ENCODE assay signal across 15 cellular contexts in the genomic region with DNA sequence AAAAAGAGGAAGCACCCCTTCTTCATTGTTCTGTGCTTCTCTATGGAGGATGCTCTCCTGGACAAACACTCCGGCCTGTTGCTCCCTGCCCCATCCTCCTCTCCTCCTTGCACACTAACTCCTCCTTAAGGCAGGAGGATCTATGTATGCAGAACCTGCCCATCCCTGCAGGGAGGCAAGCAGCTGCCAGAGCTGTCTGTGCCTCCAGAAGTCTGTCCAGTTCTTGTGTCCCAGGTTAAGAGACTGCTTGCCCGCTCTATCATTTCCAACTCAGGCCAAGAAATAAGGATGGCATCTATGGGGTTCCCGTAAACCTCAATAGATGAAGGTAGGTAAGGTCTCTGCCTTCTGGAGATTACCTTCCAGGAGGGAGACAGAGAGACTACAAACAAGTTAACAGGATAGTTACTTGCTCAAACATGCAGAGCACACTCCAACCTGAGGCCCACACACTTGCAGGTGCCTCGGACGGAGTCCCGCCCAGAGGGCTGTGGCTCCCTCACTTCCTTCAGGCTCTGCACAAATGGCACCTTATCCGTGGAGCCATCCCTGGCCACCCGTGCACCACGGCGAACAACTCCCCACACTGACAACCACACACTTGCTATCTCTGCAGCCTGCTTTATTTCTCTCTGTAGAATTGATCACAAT.
"Had no signal": no experiment of that assay in that cellular context is flagged by ENCODE, and none has a peak within 500 bp of the region (broad histone marks: within the 10 kb centered on the region; RNA-seq: fewer than 3 reads in every experiment).

No MANE protein-coding gene starts in this region.

- H3K9me3 ChIP-seq: esophagus squamous epithelium, left lung, pancreas had no signal

- H3K4me3 ChIP-seq: coronary artery, esophagus squamous epithelium, left lung, pancreas, SK-N-MC had no signal

- H3K27ac Mint-ChIP-seq: effector memory CD8-positive, alpha-beta T cell; memory B cell; nephron; stimulated activated naive CD8-positive, alpha-beta T cell treated with anti-CD3 and anti-CD28 coated beads, Interleukin-15, Interleukin-2, amounts not matched to agents 100 ng/mL and 50 ng/mL, for 24 hours had no signal

- H3K27me3 ChIP-seq: esophagus squamous epithelium, left lung, pancreas had no signal

- H3K27ac ChIP-seq: coronary artery, pancreas, SK-N-MC had no signal

- DNase-seq: activated CD4-positive, alpha-beta T cell treated with anti-CD3 and anti-CD28 coated beads, Interleukin-2, amount 50 U/mL, for 1 hour; activated CD4-positive, CD25-positive, alpha-beta regulatory T cell; activated naive CD4-positive, alpha-beta T cell; effector memory CD8-positive, alpha-beta T cell; esophagus squamous epithelium; islet precursor cell; pancreas; stimulated activated CD4-positive, alpha-beta T cell treated with anti-CD3 and anti-CD28 coated beads, Interleukin-4, amount 100 ng/mL, for 24 hours; T-helper 1 cell had no signal

- H3K36me3 Mint-ChIP-seq: memory B cell had no signal

- H3K9me3 Mint-ChIP-seq: effector memory CD8-positive, alpha-beta T cell; memory B cell; nephron; stimulated activated naive CD8-positive, alpha-beta T cell treated with anti-CD3 and anti-CD28 coated beads, Interleukin-15, Interleukin-2, amounts not matched to agents 100 ng/mL and 50 ng/mL, for 24 hours had no signal

- H3K4me3 Mint-ChIP-seq: effector memory CD8-positive, alpha-beta T cell; memory B cell; stimulated activated naive CD8-positive, alpha-beta T cell treated with anti-CD3 and anti-CD28 coated beads, Interleukin-15, Interleukin-2, amounts not matched to agents 100 ng/mL and 50 ng/mL, for 24 hours had no signal

- H3K27me3 Mint-ChIP-seq: effector memory CD8-positive, alpha-beta T cell; memory B cell; stimulated activated naive CD8-positive, alpha-beta T cell treated with anti-CD3 and anti-CD28 coated beads, Interleukin-15, Interleukin-2, amounts not matched to agents 100 ng/mL and 50 ng/mL, for 24 hours had no signal

- ATAC-seq: effector memory CD8-positive, alpha-beta T cell; left lung; pancreas had no signal

- H3K36me3 ChIP-seq: left lung, pancreas had no signal
